Comparison of ENCODE assay signal across 8 cellular contexts in the genomic region with DNA sequence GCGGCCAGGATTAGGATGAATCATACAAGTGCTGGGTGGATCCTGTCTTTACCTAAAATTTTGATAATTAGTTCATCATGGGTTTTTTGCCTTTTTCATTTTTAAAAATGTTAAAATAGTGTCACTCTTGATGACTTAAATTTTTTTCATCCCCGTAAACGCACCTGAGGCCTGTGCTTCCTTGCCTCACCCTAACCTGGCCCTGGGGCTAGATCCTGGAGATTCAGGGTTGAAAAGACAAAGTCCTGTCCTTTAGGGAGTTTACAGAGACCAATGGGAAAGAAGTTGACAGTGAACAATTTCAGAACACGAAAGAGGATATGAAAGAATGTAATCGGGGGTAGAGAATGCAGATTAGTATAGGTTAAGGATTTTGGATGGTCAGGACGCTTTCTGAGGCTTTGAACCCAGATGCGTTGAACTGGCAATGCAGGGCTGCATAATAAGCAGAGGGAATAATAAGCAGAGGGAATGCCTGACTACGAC. TPM values are rescaled to one million over a fixed set of nuclear protein-coding genes. Genes with fewer than 3 reads are reported as not detected.
DNase-seq lines count a peak whose midpoint lies in the region; ATAC-seq and TF ChIP-seq lines count a peak whose summit lies in the region.

No MANE protein-coding gene starts in this region.

- DNase-seq in A673 (ENCODE audit: low spot score) = no peak
- DNase-seq in OCI-M1 (lab: John Stamatoyannopoulos, UW) = peak; percentile 68
- DNase-seq in sigmoid colon = no peak
- no peak for DNase-seq in stimulated activated CD4-positive, alpha-beta T cell treated with anti-CD3 and anti-CD28 coated beads, Interleukin-2, amount 100 ng/mL, for 24 hours
- no peak for DNase-seq in stimulated activated CD4-positive, alpha-beta T cell treated with anti-CD3 and anti-CD28 coated beads, Interleukin-4, amount 100 ng/mL, for 4 hours

- TF ChIP-seq POLR2A in GM18505 (IDR thresholded peaks at IDR 0.05; ENCODE audit: borderline replicate concordance, extremely low read depth, insufficient read depth, insufficient read length) = no peak
- no peak for TF ChIP-seq POLR2A in sigmoid colon (IDR thresholded peaks at IDR 0.05)

- ATAC-seq in GM18505 (IDR thresholded peaks at IDR 0.05; ENCODE audit: unreplicated experiment) (peak; percentile 18), HG02938 (IDR thresholded peaks at IDR 0.05; ENCODE audit: unreplicated experiment) (peak; percentile 26)

- no TSS peak for BruUV-seq in A673 (replicated peaks; lab: Mats Ljungman, UMichigan)

- H3K9me3 ChIP-seq in A673 (ENCODE audit: low read depth, low read length, poor library complexity, severe bottlenecking) (no peaks in the 10 kb centered on the region), esophagus (ENCODE audit: control insufficient read depth in 2 of 2, insufficient read depth in 1 of 2, low read depth in 1 of 2, low read length in 1 of 2) (no peaks in the 10 kb centered on the region), sigmoid colon (no peaks in the 10 kb centered on the region)

- no peaks in the 10 kb centered on the region for H3K27me3 ChIP-seq in A673 (replicated peaks; ENCODE audit: insufficient read depth, low read depth, low read length, poor library complexity)
- H3K27me3 ChIP-seq in esophagus (ENCODE audit: control insufficient read depth in 1 of 2, insufficient read depth in 2 of 2, low read length in 2 of 2) = no peaks in the 10 kb centered on the region
- H3K27me3 ChIP-seq in sigmoid colon = no peaks in the 10 kb centered on the region

- H3K4me3 ChIP-seq in A673 (ENCODE audit: low read depth, low read length, poor library complexity, severe bottlenecking) (peak overlapping the region; percentile 95), esophagus (ENCODE audit: low read depth in 1 of 2, low read length in 2 of 2) (peak overlapping the region in 1 of 2 donors; percentile 30), sigmoid colon (peak overlapping the region; percentile 67 to 77 (median 70))

- no peak for TF ChIP-seq EP300 in sigmoid colon (IDR thresholded peaks at IDR 0.05)

- H3K36me3 ChIP-seq in A673 (ENCODE audit: insufficient read depth, low read length, poor library complexity, severe bottlenecking) = peaks cover 30% of the 10 kb centered on the region
- no peaks in the 10 kb centered on the region for H3K36me3 ChIP-seq in esophagus (ENCODE audit: control insufficient read depth in 2 of 2, insufficient read depth in 2 of 2, low read length in 1 of 2)
- H3K36me3 ChIP-seq in sigmoid colon = no peaks in the 10 kb centered on the region

- WGBS in esophagus, 2 donors = 6% methylated on average over 8 of the region's 8 CpGs
- WGBS in sigmoid colon, 2 donors = 5 to 9% methylated on average over 8 of the region's 8 CpGs

- intact Hi-C loops in A673 (cut with micrococcal nuclease; ENCODE audit: unreplicated experiment) (no loop called here), sigmoid colon (cut with DNase I) (no loop called here)

- TF ChIP-seq CTCF in A673 (conservative IDR thresholded peaks at IDR 0.05; ENCODE audit: low read depth, low read length) (no peak), sigmoid colon (IDR thresholded peaks at IDR 0.05) (no peak)

- H3K27ac ChIP-seq in A673 (ENCODE audit: low read depth, low read length, poor library complexity, severe bottlenecking) (peak overlapping the region; percentile 94), esophagus (ENCODE audit: low read depth in 2 of 2, low read length in 1 of 2) (peak overlapping the region; percentile 77 to 90), sigmoid colon (peak overlapping the region; percentile 94 to 97 (median 95))

- H3K4me1 ChIP-seq in A673 (ENCODE audit: insufficient read depth, low read length, poor library complexity, severe bottlenecking) = peaks cover 11% of the 10 kb centered on the region
- H3K4me1 ChIP-seq in esophagus (ENCODE audit: control insufficient read depth in 2 of 2, insufficient read depth in 2 of 2, low read length in 1 of 2) = peaks cover 5 to 7% of the 10 kb centered on the region in 2 donors
- H3K4me1 ChIP-seq in sigmoid colon = peaks cover 0 to 34% (median 25%) of the 10 kb centered on the region in 4 donors

- CTCF ChIA-PET in A673 (lab: Charles Lee) = no interaction called here

- POLR2A ChIA-PET in A673 (lab: Charles Lee; ENCODE audit: low non-redundant PET) = no interaction called here

RNA-seq across cellular contexts. Expression of gene FBXO5, which starts 1.6 kb away (rescaled TPM):
- total RNA-seq in A673 (2021) = 62.4 and 67.9 TPM in 2 replicates
- polyA plus RNA-seq in esophagus = 1 to 10 TPM; 1.2 to 4.8 TPM
- 1 to 10 TPM; 1.9 to 6.4 (median 2.7) TPM for total RNA-seq in sigmoid colon
- polyA plus RNA-seq in sigmoid colon = 1 to 10 TPM; 1.8 to 5.4 (median 3.7) TPM

RNA-seq across cellular contexts. Expression of gene MTRF1L, which starts 18.1 kb away (rescaled TPM):
- total RNA-seq in A673 (2021) (25.2 and 30.9 TPM in 2 replicates), sigmoid colon (10 to 100 TPM; 14.3 to 25.3 (median 18.5) TPM)
- polyA plus RNA-seq in esophagus (1 to 10 TPM; 6.4 to 7.8 TPM), sigmoid colon (10 to 100 TPM in 2 of 3 donors, 1 to 10 TPM in 1; 9.8 to 22.8 (median 19.9) TPM)
